Comparison of ENCODE assay signal across 21 cellular contexts in the genomic region with DNA sequence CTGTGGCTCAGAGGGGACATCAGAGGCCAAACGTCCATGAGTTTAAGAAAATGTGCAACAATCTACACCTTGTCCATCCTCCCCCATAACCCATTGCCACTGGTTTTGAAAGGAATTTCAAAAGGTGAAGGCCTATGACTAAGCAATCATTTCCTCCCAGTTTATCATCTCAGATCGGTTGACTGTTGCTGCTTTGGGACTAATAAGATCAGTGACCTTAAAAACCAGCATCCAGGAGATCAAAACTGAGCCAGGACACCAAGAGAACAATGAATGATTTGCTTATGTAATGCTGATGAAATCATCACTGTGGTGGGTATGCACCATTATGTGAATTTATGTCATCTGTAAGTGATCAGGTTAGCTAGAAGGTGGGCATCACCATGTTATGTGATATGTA.
"Had no signal": no experiment of that assay in that cellular context is flagged by ENCODE, and none has a peak within 500 bp of the region (broad histone marks: within the 10 kb centered on the region; RNA-seq: fewer than 3 reads in every experiment).

No MANE protein-coding gene starts in this region.

- H3K9me3 Mint-ChIP-seq: activated naive CD4-positive, alpha-beta T cell treated with anti-CD3 and anti-CD28 coated beads, Interleukin-2, amount 50 U/mL, for 24 hours; endodermal cell; stimulated activated naive B cell treated with anti-CD40 and anti-IgM and Interleukin-4, amounts not matched to agents 10 μg/mL and 1 μg/mL and 100 μg/mL, for 72 hours; WTC11 had no signal

- H3K4me1 Mint-ChIP-seq: activated naive CD4-positive, alpha-beta T cell treated with anti-CD3 and anti-CD28 coated beads, Interleukin-2, amount 50 U/mL, for 24 hours; naive B cell; stimulated activated naive B cell treated with anti-CD40 and anti-IgM and Interleukin-4, amounts not matched to agents 10 μg/mL and 1 μg/mL and 100 μg/mL, for 72 hours had no signal

- H3K36me3 Mint-ChIP-seq: activated naive CD4-positive, alpha-beta T cell treated with anti-CD3 and anti-CD28 coated beads, Interleukin-2, amount 50 U/mL, for 24 hours; naive B cell; stimulated activated naive B cell treated with anti-CD40 and anti-IgM and Interleukin-4, amounts not matched to agents 10 μg/mL and 1 μg/mL and 100 μg/mL, for 72 hours; WTC11 had no signal

- H3K4me3 ChIP-seq: breast epithelium, colonic mucosa, left lung, lung, right lobe of liver, skin epidermis, transverse colon had no signal

- DNase-seq: activated gamma-delta T cell treated with Interleukin-2 at 50 U/mL for 16 hours; activated T-cell treated with anti-CD3 and anti-CD28 coated beads, Interleukin-2, amount 50 U/mL, for 1 hour; aorta; colonic mucosa; endodermal cell; foreskin fibroblast; left lung; naive B cell; occipital lobe; right lobe of liver; stimulated activated CD4-positive, alpha-beta T cell treated with anti-CD3 and anti-CD28 coated beads, Interleukin-1b, Interleukin-23, amount 100 ng/mL, for 48 hours; stimulated activated naive B cell treated with anti-CD40 and anti-IgM and Interleukin-4, amounts not matched to agents 10 μg/mL and 1 μg/mL and 100 μg/mL, for 72 hours; T-helper 9 cell; transverse colon had no signal

- H3K36me3 ChIP-seq: breast epithelium, colonic mucosa, left lung, right lobe of liver, transverse colon had no signal

- H3K9me3 ChIP-seq: breast epithelium, colonic mucosa, left lung, right lobe of liver, transverse colon had no signal

- H3K4me3 Mint-ChIP-seq: activated naive CD4-positive, alpha-beta T cell treated with anti-CD3 and anti-CD28 coated beads, Interleukin-2, amount 50 U/mL, for 24 hours; endodermal cell; naive B cell; stimulated activated naive B cell treated with anti-CD40 and anti-IgM and Interleukin-4, amounts not matched to agents 10 μg/mL and 1 μg/mL and 100 μg/mL, for 72 hours; WTC11 had no signal

- H3K4me1 ChIP-seq: breast epithelium, colonic mucosa, left lung, right lobe of liver, transverse colon had no signal

- H3K27ac Mint-ChIP-seq: activated naive CD4-positive, alpha-beta T cell treated with anti-CD3 and anti-CD28 coated beads, Interleukin-2, amount 50 U/mL, for 24 hours; endodermal cell; naive B cell; stimulated activated naive B cell treated with anti-CD40 and anti-IgM and Interleukin-4, amounts not matched to agents 10 μg/mL and 1 μg/mL and 100 μg/mL, for 72 hours; WTC11 had no signal

- H3K27ac ChIP-seq: breast epithelium, colonic mucosa, epithelial cell of prostate, left lung, right lobe of liver, skin epidermis, transverse colon had no signal

- ATAC-seq: left lung; right lobe of liver; stimulated activated naive B cell treated with anti-CD40 and anti-IgM and Interleukin-4, amounts not matched to agents 10 μg/mL and 1 μg/mL and 100 μg/mL, for 72 hours; WTC11 had no signal

- FAIRE-seq: urothelium cell line had no signal

- H3K27me3 ChIP-seq: breast epithelium, colonic mucosa, left lung, right lobe of liver, transverse colon had no signal
